Comparison of ENCODE assay signal across 1 cellular context in genomic region chr13:113105032-113105993, GRCh38.
TF ChIP-seq lines count a peak whose summit lies in the region.

TSS of gene F7 (plus strand) at chr13:113105791. CDS start at chr13:113105842, 51 bp downstream.

TF ChIP-seq in HepG2, 621 proteins besides CTCF, POLR2A, EP300 and RAD21 (continued from another document and continues in another):
- TF ChIP-seq, protein P1, sequence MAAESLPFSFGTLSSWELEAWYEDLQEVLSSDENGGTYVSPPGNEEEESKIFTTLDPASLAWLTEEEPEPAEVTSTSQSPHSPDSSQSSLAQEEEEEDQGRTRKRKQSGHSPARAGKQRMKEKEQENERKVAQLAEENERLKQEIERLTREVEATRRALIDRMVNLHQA (CRISPR knock-in tag; IDR thresholded peaks at IDR 0.05) = no peak
- TF ChIP-seq ZZZ3 (CRISPR knock-in tag; IDR thresholded peaks at IDR 0.05; ENCODE audit: borderline replicate concordance) = peak; percentile 33; the same call in 1 of the 2 replicates
- TF ChIP-seq E2F5 (CRISPR knock-in tag; conservative IDR thresholded peaks at IDR 0.05) = no peak
- TF ChIP-seq TARDBP (CRISPR knock-in tag; IDR thresholded peaks at IDR 0.05) = peak; percentile 93
- no peak for TF ChIP-seq RNF2 (conservative IDR thresholded peaks at IDR 0.05; ENCODE audit: low read depth)
- peak; percentile 90 for TF ChIP-seq ZNF350 (CRISPR knock-in tag; IDR thresholded peaks at IDR 0.05; ENCODE audit: borderline replicate concordance, low read depth)
- peak; percentile 77; the same call in 1 of the 2 replicates for TF ChIP-seq ZBTB3 (CRISPR knock-in tag; IDR thresholded peaks at IDR 0.05; ENCODE audit: borderline replicate concordance, low read depth)
- TF ChIP-seq ZNF556 (CRISPR knock-in tag; IDR thresholded peaks at IDR 0.05; ENCODE audit: borderline replicate concordance) = peak; percentile 96; the same call in 1 of the 2 replicates
- peak; percentile 94 for TF ChIP-seq ZNF788 (CRISPR knock-in tag; IDR thresholded peaks at IDR 0.05; ENCODE audit: borderline replicate concordance)
- TF ChIP-seq PAWR (CRISPR knock-in tag; IDR thresholded peaks at IDR 0.05; ENCODE audit: borderline replicate concordance) = no peak
- peak; percentile 80 for TF ChIP-seq ZNF331 (CRISPR knock-in tag; IDR thresholded peaks at IDR 0.05)
- peak; percentile 85; the same call in 1 of the 2 replicates for TF ChIP-seq MIER3 (CRISPR knock-in tag; IDR thresholded peaks at IDR 0.05; ENCODE audit: borderline replicate concordance)
- TF ChIP-seq CEBPB (IDR thresholded peaks at IDR 0.05; ENCODE audit: borderline replicate concordance, low read depth, low read length) = peak; percentile 86
- TF ChIP-seq RCOR2 (CRISPR knock-in tag; IDR thresholded peaks at IDR 0.05) = peak; percentile 32; the same call in 1 of the 2 replicates
- no peak; the same call in 1 of the 2 replicates for TF ChIP-seq ZNF614 (CRISPR knock-in tag; IDR thresholded peaks at IDR 0.05; ENCODE audit: borderline replicate concordance)
- TF ChIP-seq, protein P2, sequence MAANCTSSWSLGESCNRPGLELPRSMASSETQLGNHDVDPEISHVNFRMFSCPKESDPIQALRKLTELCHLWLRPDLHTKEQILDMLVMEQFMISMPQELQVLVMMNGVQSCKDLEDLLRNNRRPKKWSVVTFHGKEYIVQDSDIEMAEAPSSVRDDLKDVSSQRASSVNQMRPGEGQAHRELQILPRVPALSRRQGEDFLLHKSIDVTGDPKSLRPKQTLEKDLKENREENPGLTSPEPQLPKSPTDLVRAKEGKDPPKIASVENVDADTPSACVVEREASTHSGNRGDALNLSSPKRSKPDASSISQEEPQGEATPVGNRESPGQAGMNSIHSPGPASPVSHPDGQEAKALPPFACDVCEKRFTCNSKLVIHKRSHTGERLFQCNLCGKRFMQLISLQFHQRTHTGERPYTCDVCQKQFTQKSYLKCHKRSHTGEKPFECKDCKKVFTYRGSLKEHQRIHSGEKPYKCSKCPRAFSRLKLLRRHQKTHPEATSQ (CRISPR knock-in tag; IDR thresholded peaks at IDR 0.05; ENCODE audit: borderline replicate concordance) = no peak
- no peak for TF ChIP-seq ZNF326 (CRISPR knock-in tag; IDR thresholded peaks at IDR 0.05; ENCODE audit: borderline replicate concordance)
- TF ChIP-seq YEATS2 (CRISPR knock-in tag; IDR thresholded peaks at IDR 0.05; ENCODE audit: borderline replicate concordance) = 0 out of 2 replicates have a peak, but pooled peaks have one; percentile 32
- TF ChIP-seq MTF2 (CRISPR knock-in tag; IDR thresholded peaks at IDR 0.05; ENCODE audit: borderline replicate concordance) = no peak
- TF ChIP-seq RFXANK (CRISPR knock-in tag; IDR thresholded peaks at IDR 0.05) = no peak
- TF ChIP-seq ZNF335 (CRISPR knock-in tag; IDR thresholded peaks at IDR 0.05) = no peak
- TF ChIP-seq FOXC1 (CRISPR knock-in tag; IDR thresholded peaks at IDR 0.05; ENCODE audit: borderline replicate concordance) = peak; percentile 64; the same call in 1 of the 2 replicates
- TF ChIP-seq TMF1 (CRISPR knock-in tag; IDR thresholded peaks at IDR 0.05; ENCODE audit: low read depth) = no peak
- peak; percentile 86; the same call in 1 of the 2 replicates for TF ChIP-seq FOXJ3 (CRISPR knock-in tag; IDR thresholded peaks at IDR 0.05; ENCODE audit: borderline replicate concordance)
- TF ChIP-seq GFI1 (CRISPR knock-in tag; IDR thresholded peaks at IDR 0.05; ENCODE audit: borderline replicate concordance) = peak; percentile 99
- TF ChIP-seq, protein P3, sequence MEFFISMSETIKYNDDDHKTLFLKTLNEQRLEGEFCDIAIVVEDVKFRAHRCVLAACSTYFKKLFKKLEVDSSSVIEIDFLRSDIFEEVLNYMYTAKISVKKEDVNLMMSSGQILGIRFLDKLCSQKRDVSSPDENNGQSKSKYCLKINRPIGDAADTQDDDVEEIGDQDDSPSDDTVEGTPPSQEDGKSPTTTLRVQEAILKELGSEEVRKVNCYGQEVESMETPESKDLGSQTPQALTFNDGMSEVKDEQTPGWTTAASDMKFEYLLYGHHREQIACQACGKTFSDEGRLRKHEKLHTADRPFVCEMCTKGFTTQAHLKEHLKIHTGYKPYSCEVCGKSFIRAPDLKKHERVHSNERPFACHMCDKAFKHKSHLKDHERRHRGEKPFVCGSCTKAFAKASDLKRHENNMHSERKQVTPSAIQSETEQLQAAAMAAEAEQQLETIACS (CRISPR knock-in tag; IDR thresholded peaks at IDR 0.05) = no peak
- peak; percentile 38 to 66; a peak in 3 of 4 replicates for TF ChIP-seq NR2F1 (CRISPR knock-in tag; IDR thresholded peaks at IDR 0.05)
- no peak for TF ChIP-seq CCAR2 (optimal IDR thresholded peaks at IDR 0.05; ENCODE audit: low read depth, low read length)
- peak; percentile 75 for TF ChIP-seq GATAD2A (CRISPR knock-in tag; IDR thresholded peaks at IDR 0.05)
- no peak for TF ChIP-seq ZNF550 (CRISPR knock-in tag; IDR thresholded peaks at IDR 0.05; ENCODE audit: borderline replicate concordance)
- TF ChIP-seq, protein P4, sequence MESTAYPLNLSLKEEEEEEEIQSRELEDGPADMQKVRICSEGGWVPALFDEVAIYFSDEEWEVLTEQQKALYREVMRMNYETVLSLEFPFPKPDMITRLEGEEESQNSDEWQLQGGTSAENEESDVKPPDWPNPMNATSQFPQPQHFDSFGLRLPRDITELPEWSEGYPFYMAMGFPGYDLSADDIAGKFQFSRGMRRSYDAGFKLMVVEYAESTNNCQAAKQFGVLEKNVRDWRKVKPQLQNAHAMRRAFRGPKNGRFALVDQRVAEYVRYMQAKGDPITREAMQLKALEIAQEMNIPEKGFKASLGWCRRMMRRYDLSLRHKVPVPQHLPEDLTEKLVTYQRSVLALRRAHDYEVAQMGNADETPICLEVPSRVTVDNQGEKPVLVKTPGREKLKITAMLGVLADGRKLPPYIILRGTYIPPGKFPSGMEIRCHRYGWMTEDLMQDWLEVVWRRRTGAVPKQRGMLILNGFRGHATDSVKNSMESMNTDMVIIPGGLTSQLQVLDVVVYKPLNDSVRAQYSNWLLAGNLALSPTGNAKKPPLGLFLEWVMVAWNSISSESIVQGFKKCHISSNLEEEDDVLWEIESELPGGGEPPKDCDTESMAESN (CRISPR knock-in tag; conservative IDR thresholded peaks at IDR 0.05) = peak; percentile 63; the same call in 1 of the 2 replicates
- no peak for TF ChIP-seq NFATC3 (CRISPR knock-in tag; IDR thresholded peaks at IDR 0.05)
- TF ChIP-seq ZNF891 (CRISPR knock-in tag; IDR thresholded peaks at IDR 0.05) = no peak
- TF ChIP-seq TEAD2 (CRISPR knock-in tag; IDR thresholded peaks at IDR 0.05) = no peak
- TF ChIP-seq ZNF451 (CRISPR knock-in tag; IDR thresholded peaks at IDR 0.05) = peak; percentile 91
- TF ChIP-seq, protein P5, sequence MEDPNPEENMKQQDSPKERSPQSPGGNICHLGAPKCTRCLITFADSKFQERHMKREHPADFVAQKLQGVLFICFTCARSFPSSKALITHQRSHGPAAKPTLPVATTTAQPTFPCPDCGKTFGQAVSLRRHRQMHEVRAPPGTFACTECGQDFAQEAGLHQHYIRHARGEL (CRISPR knock-in tag; IDR thresholded peaks at IDR 0.05) = no peak
- TF ChIP-seq CBX5 (CRISPR knock-in tag; IDR thresholded peaks at IDR 0.05; ENCODE audit: borderline replicate concordance) = peak; percentile 59; the same call in 1 of the 2 replicates
- peak; percentile 72 for TF ChIP-seq DRAP1 (CRISPR knock-in tag; IDR thresholded peaks at IDR 0.05)
- no peak for TF ChIP-seq HOXA9 (CRISPR knock-in tag; IDR thresholded peaks at IDR 0.05; ENCODE audit: borderline replicate concordance)
- TF ChIP-seq ZNF775 (CRISPR knock-in tag; IDR thresholded peaks at IDR 0.05; ENCODE audit: borderline replicate concordance) = no peak
- TF ChIP-seq, protein P6, sequence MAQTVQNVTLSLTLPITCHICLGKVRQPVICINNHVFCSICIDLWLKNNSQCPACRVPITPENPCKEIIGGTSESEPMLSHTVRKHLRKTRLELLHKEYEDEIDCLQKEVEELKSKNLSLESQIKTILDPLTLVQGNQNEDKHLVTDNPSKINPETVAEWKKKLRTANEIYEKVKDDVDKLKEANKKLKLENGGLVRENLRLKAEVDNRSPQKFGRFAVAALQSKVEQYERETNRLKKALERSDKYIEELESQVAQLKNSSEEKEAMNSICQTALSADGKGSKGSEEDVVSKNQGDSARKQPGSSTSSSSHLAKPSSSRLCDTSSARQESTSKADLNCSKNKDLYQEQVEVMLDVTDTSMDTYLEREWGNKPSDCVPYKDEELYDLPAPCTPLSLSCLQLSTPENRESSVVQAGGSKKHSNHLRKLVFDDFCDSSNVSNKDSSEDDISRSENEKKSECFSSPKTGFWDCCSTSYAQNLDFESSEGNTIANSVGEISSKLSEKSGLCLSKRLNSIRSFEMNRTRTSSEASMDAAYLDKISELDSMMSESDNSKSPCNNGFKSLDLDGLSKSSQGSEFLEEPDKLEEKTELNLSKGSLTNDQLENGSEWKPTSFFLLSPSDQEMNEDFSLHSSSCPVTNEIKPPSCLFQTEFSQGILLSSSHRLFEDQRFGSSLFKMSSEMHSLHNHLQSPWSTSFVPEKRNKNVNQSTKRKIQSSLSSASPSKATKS (CRISPR knock-in tag; IDR thresholded peaks at IDR 0.05) = no peak
- TF ChIP-seq KLF12 (CRISPR knock-in tag; IDR thresholded peaks at IDR 0.05; ENCODE audit: borderline replicate concordance) = no peak
- TF ChIP-seq SOX5 (CRISPR knock-in tag; IDR thresholded peaks at IDR 0.05; ENCODE audit: borderline replicate concordance) = peak; percentile 59
- TF ChIP-seq PAF1 (CRISPR knock-in tag; IDR thresholded peaks at IDR 0.05) = no peak
- no peak for TF ChIP-seq AKNA (CRISPR knock-in tag; IDR thresholded peaks at IDR 0.05; ENCODE audit: borderline replicate concordance)
- 0 out of 2 replicates have a peak, but pooled peaks have one; percentile 56 for TF ChIP-seq ZNF570 (CRISPR knock-in tag; IDR thresholded peaks at IDR 0.05; ENCODE audit: borderline replicate concordance)
- no peak for TF ChIP-seq ZKSCAN1 (IDR thresholded peaks at IDR 0.05; ENCODE audit: low read length)
- TF ChIP-seq, protein P7, sequence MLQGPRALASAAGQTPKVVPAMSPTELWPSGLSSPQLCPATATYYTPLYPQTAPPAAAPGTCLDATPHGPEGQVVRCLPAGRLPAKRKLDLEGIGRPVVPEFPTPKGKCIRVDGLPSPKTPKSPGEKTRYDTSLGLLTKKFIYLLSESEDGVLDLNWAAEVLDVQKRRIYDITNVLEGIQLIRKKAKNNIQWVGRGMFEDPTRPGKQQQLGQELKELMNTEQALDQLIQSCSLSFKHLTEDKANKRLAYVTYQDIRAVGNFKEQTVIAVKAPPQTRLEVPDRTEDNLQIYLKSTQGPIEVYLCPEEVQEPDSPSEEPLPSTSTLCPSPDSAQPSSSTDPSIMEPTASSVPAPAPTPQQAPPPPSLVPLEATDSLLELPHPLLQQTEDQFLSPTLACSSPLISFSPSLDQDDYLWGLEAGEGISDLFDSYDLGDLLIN (CRISPR knock-in tag; IDR thresholded peaks at IDR 0.05; ENCODE audit: borderline replicate concordance) = no peak
- no peak for TF ChIP-seq ZNF674 (CRISPR knock-in tag; IDR thresholded peaks at IDR 0.05; ENCODE audit: low read depth)
- TF ChIP-seq ZSCAN9 (CRISPR knock-in tag; IDR thresholded peaks at IDR 0.05; ENCODE audit: borderline replicate concordance) = peak; percentile 58; the same call in 1 of the 2 replicates
- TF ChIP-seq, protein P8, sequence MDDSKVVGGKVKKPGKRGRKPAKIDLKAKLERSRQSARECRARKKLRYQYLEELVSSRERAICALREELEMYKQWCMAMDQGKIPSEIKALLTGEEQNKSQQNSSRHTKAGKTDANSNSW (CRISPR knock-in tag; IDR thresholded peaks at IDR 0.05; ENCODE audit: borderline replicate concordance) = no peak
- peak; percentile 54; the same call in 1 of the 2 replicates for TF ChIP-seq ZNF589 (CRISPR knock-in tag; conservative IDR thresholded peaks at IDR 0.05)
- TF ChIP-seq FOXO1 (CRISPR knock-in tag; IDR thresholded peaks at IDR 0.05) = peak; percentile 95
- TF ChIP-seq NKX3-1 (CRISPR knock-in tag; IDR thresholded peaks at IDR 0.05) = no peak
